ENCODE assay signal across 12 cellular contexts in genomic region chr7:21041666-21042065, GRCh38.
"Had no signal": no experiment of that assay in that cellular context is flagged by ENCODE, and none has a peak within 500 bp of the region (broad histone marks: within the 10 kb centered on the region; RNA-seq: fewer than 3 reads in every experiment).

No MANE protein-coding gene starts in this region.

- H3K4me3 ChIP-seq: body of pancreas, left lung, testis had no signal

- H3K4me1 ChIP-seq: body of pancreas, left lung, parathyroid adenoma, testis had no signal

- H3K27me3 ChIP-seq: body of pancreas, left lung, testis had no signal

- DNase-seq: activated B cell treated with CpG ODN at 0.5 μM for 24 hours; activated CD8-positive, alpha-beta memory T cell treated with anti-CD3 and anti-CD28 coated beads, Interleukin-2, amount 10 ng/mL, durations not matched to agents 7 days and 5 days; activated effector memory CD4-positive, alpha-beta T cell treated with Interleukin-2 at 50 U/mL for 16 hours; activated T-cell treated with anti-CD3 and anti-CD28 coated beads, Interleukin-2, amount 50 U/mL, for 24 hours; body of pancreas; hypothalamus; islet precursor cell; stimulated activated CD4-positive, alpha-beta T cell treated with anti-CD3 and anti-CD28 coated beads, Interleukin-4, amount 100 ng/mL, for 24 hours; stimulated activated naive CD8-positive, alpha-beta T cell treated with anti-CD3 and anti-CD28 coated beads, Interleukin-15, amount 100 ng/mL, for 72 hours; testis had no signal

- H3K27ac ChIP-seq: body of pancreas, left lung, parathyroid adenoma, testis had no signal

- ATAC-seq: activated CD8-positive, alpha-beta memory T cell treated with anti-CD3 and anti-CD28 coated beads, Interleukin-2, amount 10 ng/mL, durations not matched to agents 7 days and 5 days; body of pancreas; left lung; stimulated activated naive CD8-positive, alpha-beta T cell treated with anti-CD3 and anti-CD28 coated beads, Interleukin-15, amount 100 ng/mL, for 72 hours had no signal

- H3K36me3 ChIP-seq: left lung had no signal

- H3K9me3 ChIP-seq: body of pancreas, left lung, testis had no signal

- H3K9ac ChIP-seq: parathyroid adenoma had no signal
